ENCODE assay signal across 8 cellular contexts in the genomic region with DNA sequence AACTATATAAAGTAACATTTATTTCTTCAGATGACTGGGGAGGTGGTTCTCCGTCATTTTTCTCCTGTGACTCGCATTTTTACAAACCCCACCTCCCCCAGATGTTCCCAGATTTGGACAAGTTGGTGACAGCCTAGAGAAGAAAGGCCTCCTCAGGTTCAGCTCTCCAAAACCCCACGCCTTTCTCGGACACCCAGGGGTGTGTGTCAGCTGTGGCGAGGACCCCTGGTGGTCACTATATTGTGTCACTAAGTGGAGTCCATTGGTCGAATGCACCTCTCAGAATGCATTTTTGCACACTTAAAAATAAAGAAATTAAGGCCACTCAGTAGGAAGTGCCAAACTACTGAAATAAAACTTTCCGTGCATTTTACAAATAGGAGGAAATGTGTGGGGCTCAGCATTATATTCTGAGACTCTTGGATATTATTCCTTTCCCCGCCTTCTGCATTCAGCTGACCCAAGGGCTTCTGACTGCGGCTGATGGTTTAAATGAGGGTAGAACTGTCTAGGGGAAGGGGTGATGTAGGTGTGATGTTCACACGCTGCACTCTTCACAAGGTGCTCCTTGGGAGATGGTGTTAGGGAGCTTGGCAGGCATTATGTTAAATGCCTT. TPM values are rescaled to one million over a fixed set of nuclear protein-coding genes. Genes with fewer than 3 reads are reported as not detected.
DNase-seq lines count a peak whose midpoint lies in the region; ATAC-seq, FAIRE-seq and TF ChIP-seq lines count a peak whose summit lies in the region.

No MANE protein-coding gene starts in this region.

- no peaks in the 10 kb centered on the region for H3K9me3 ChIP-seq in small intestine (ENCODE audit: control insufficient read depth, low read depth)

- ATAC-seq in GM18519 (IDR thresholded peaks at IDR 0.05; ENCODE audit: low FRiP score, unreplicated experiment), result no peak

- H4K20me1 ChIP-seq in KMS-11 (ENCODE audit: insufficient read depth), result no peaks in the 10 kb centered on the region

- H3K36me3 ChIP-seq in KMS-11 (ENCODE audit: insufficient read depth) (no peaks in the 10 kb centered on the region), small intestine (ENCODE audit: control insufficient read depth in 2 of 2, insufficient read depth in 2 of 2, low read length in 2 of 2) (peaks cover 4 to 23% of the 10 kb centered on the region in 2 donors)

- H3K27ac ChIP-seq in KMS-11 (no peak overlapping the region), small intestine (ENCODE audit: low read depth in 1 of 2, low read length in 1 of 2) (no peak overlapping the region)

- no peaks in the 10 kb centered on the region for H3K79me2 ChIP-seq in KMS-11 (ENCODE audit: insufficient read depth, low read depth)

- no peak overlapping the region for H2AFZ ChIP-seq in KMS-11 (ENCODE audit: low read depth)

- H3K4me3 ChIP-seq in KMS-11 (IDR thresholded peaks at IDR 0.05; ENCODE audit: insufficient read depth, low read depth, low read length) (no peak overlapping the region), small intestine (ENCODE audit: low read depth in 1 of 2, low read length in 2 of 2) (no peak overlapping the region)

- no peaks in the 10 kb centered on the region for H3K27me3 ChIP-seq in KMS-11 (ENCODE audit: insufficient read depth, low read depth)
- no peaks in the 10 kb centered on the region for H3K27me3 ChIP-seq in small intestine (ENCODE audit: control insufficient read depth in 2 of 2, insufficient read depth in 2 of 2, low read length in 2 of 2)

- 71 to 81% (median 72%) methylated on average over 10 of the region's 10 CpGs for WGBS in small intestine, 3 donors

- no peak overlapping the region for H3K4me2 ChIP-seq in KMS-11

- H3K9ac ChIP-seq in KMS-11, result no peak overlapping the region

- no peak for FAIRE-seq in small intestine (lab: Jason Lieb, UNC)

- TF ChIP-seq CTCF in KMS-11 (conservative IDR thresholded peaks at IDR 0.05; ENCODE audit: low read depth, low read length), result peak; percentile 28; the same call in 1 of the 2 replicates

- H3K4me1 ChIP-seq in KMS-11 (ENCODE audit: low read depth, poor library complexity, severe bottlenecking) (no peaks in the 10 kb centered on the region), small intestine (ENCODE audit: control insufficient read depth in 2 of 2, insufficient read depth in 1 of 2, low read depth in 1 of 2, low read length in 1 of 2) (no peaks in the 10 kb centered on the region)

- DNase-seq in NCI-H2227 (lab: John Stamatoyannopoulos, UW; ENCODE audit: unreplicated experiment) (peak; percentile 20), NCI-H2227 treated with DMSO at 0.1 percent for 48 hours (lab: John Stamatoyannopoulos, UW) (no peak), activated T-cell treated with anti-CD3 and anti-CD28 coated beads for 1 hour (ENCODE audit: low read depth) (peak; percentile 34), foreskin melanocyte (peak; percentile 8), small intestine (peak; percentile 34), islet precursor cell (no peak)

RNA-seq across cellular contexts. Expression of a gene that starts 47.6 kb away (rescaled TPM):
- polyA plus RNA-seq in small intestine, result 10 to 100 TPM; 27.8 to 40.3 (median 34.8) TPM

Comparison
In these comparisons a context has a peak if more than half of its experiments do, and no peak if none do; other contexts are left out.
1. DNase-seq: peak in NCI-H2227 (single experiment), activated T-cell treated with anti-CD3 and anti-CD28 coated beads for 1 hour (single experiment), foreskin melanocyte (single experiment) and small intestine (single experiment); none in NCI-H2227 treated with DMSO at 0.1 percent for 48 hours (single experiment) and islet precursor cell (single experiment).